Comparison of ENCODE assay signal across 19 cellular contexts in genomic region chr13:111217661-111218060, GRCh38.
DNase-seq lines count a peak whose midpoint lies in the region; ATAC-seq, FAIRE-seq and TF ChIP-seq lines count a peak whose summit lies in the region.
"Had no signal": no experiment of that assay in that cellular context is flagged by ENCODE, and none has a peak within 500 bp of the region (broad histone marks: within the 10 kb centered on the region; RNA-seq: fewer than 3 reads in every experiment).

No MANE protein-coding gene starts in this region.

- intact Hi-C loops in right cardiac atrium (cut with DNase I), result loop anchor here in 3 of 4 donors (5.0 to 10.0 kb wide), 3 partner anchors 63 to 303 kb away; partner anchors contain the start of gene ANKRD10 (in 1 of the 3)
- intact Hi-C loops in pancreas (cut with DNase I), result loop anchor here in 1 of 3 donors (10.0 kb wide), 1 partner anchor 123 kb away; no protein-coding TSS in a partner anchor

- H3K4me1 ChIP-seq in right cardiac atrium (ENCODE audit: control insufficient read depth, insufficient read depth, low read length), result peaks cover 21% of the 10 kb centered on the region
- no peaks in the 10 kb centered on the region for H3K4me1 ChIP-seq in pancreas
- peaks cover 13 to 34% (median 22%) of the 10 kb centered on the region in 4 donors for H3K4me1 ChIP-seq in upper lobe of left lung

- TF ChIP-seq CTCF in pancreas (IDR thresholded peaks at IDR 0.05) (no peak), upper lobe of left lung (IDR thresholded peaks at IDR 0.05) (no peak)

- no peaks in the 10 kb centered on the region for H3K9me3 ChIP-seq in right cardiac atrium (ENCODE audit: control insufficient read depth, low read length)
- H3K9me3 ChIP-seq in pancreas, result no peaks in the 10 kb centered on the region
- H3K9me3 ChIP-seq in upper lobe of left lung, result no peaks in the 10 kb centered on the region
- H3K9me3 ChIP-seq: BLaER1 treated with 17β-estradiol and CSF1 and Interleukin-3, amounts not matched to agents 10 nM and 100 nM had no signal

- H3K27me3 ChIP-seq in right cardiac atrium (ENCODE audit: control insufficient read depth, insufficient read depth) (no peaks in the 10 kb centered on the region), pancreas (no peaks in the 10 kb centered on the region), upper lobe of left lung (no peaks in the 10 kb centered on the region)
- H3K27me3 ChIP-seq: BLaER1 treated with 17β-estradiol and CSF1 and Interleukin-3, amounts not matched to agents 10 nM and 100 nM had no signal

- no peak for FAIRE-seq in pancreas (lab: Jason Lieb, UNC)
- FAIRE-seq: keratinocyte had no signal

- DNase-seq in NCI-H748 (lab: John Stamatoyannopoulos, UW; ENCODE audit: unreplicated experiment), result peak; percentile 11
- DNase-seq in NCI-H748 treated with DMSO at 0.1 percent for 48 hours (lab: John Stamatoyannopoulos, UW), result no peak
- DNase-seq in right cardiac atrium, result peak in 1 of 3 donors; percentile 53
- DNase-seq in pancreas, result no peak
- DNase-seq in upper lobe of left lung, result peak; percentile 48 to 82
- no peak for DNase-seq in NCI-H2029 treated with DMSO at 0.1 percent for 48 hours (lab: John Stamatoyannopoulos, UW)
- no peak for DNase-seq in MV-4-11 (lab: John Stamatoyannopoulos, UW)
- DNase-seq in stimulated activated CD4-positive, alpha-beta T cell treated with anti-CD3 and anti-CD28 coated beads, Interleukin-2, amount 100 ng/mL, for 48 hours, result no peak
- DNase-seq: activated CD8-positive, alpha-beta memory T cell treated with anti-CD3 and anti-CD28 coated beads, Interleukin-2, amount 10 ng/mL, durations not matched to agents 7 days and 5 days; activated effector memory CD4-positive, alpha-beta T cell treated with anti-CD3 and anti-CD28 coated beads, Interleukin-2, amount 50 U/mL, for 16 hours; Karpas-422; NCI-H1105 treated with DMSO at 0.1 percent for 48 hours; NCI-H2171; T-helper 1 cell; WERI-Rb-1 had no signal

- whole genome bisulfite sequencing in right cardiac atrium, result 58% methylated on average over 13 of the region's 13 CpGs
- 54 to 55% methylated on average over 13 of the region's 13 CpGs for WGBS in pancreas, 2 donors
- 76 to 80% methylated on average over 13 of the region's 13 CpGs for WGBS in upper lobe of left lung, 2 donors

- peak; percentile 42 to 47 for ATAC-seq in right cardiac atrium
- peak in 3 of 4 donors; percentile 19 to 68 (median 51) for ATAC-seq in pancreas
- ATAC-seq in upper lobe of left lung (ENCODE audit: low FRiP score in 2 of 2), result peak; percentile 50 to 58
- ATAC-seq: activated CD8-positive, alpha-beta memory T cell treated with anti-CD3 and anti-CD28 coated beads, Interleukin-2, amount 10 ng/mL, durations not matched to agents 7 days and 5 days had no signal

- H3K27ac ChIP-seq in right cardiac atrium (ENCODE audit: low read length), result no peak overlapping the region
- no peak overlapping the region for H3K27ac ChIP-seq in pancreas
- peak overlapping the region in 1 of 4 donors; percentile 23 for H3K27ac ChIP-seq in upper lobe of left lung
- H3K27ac ChIP-seq: 22Rv1; BLaER1 treated with 17β-estradiol and CSF1 and Interleukin-3, amounts not matched to agents 10 nM and 100 nM; RWPE1; WERI-Rb-1 had no signal

- no peak for TF ChIP-seq EP300 in upper lobe of left lung (IDR thresholded peaks at IDR 0.05)

- TF ChIP-seq POLR2A in upper lobe of left lung (IDR thresholded peaks at IDR 0.05), result no peak

- H3K4me3 ChIP-seq in right cardiac atrium (ENCODE audit: low read length) (no peak overlapping the region), pancreas (no peak overlapping the region), upper lobe of left lung (no peak overlapping the region)
- H3K4me3 ChIP-seq: BLaER1 treated with 17β-estradiol and CSF1 and Interleukin-3, amounts not matched to agents 10 nM and 100 nM had no signal

- H3K36me3 ChIP-seq in pancreas (no peaks in the 10 kb centered on the region), upper lobe of left lung (peaks cover 0 to 7% (median 0%) of the 10 kb centered on the region in 4 donors)

Comparison
In these comparisons a context has a peak if more than half of its experiments do, and no peak if none do; other contexts are left out.
1. DNase-seq: peak in NCI-H748 (single experiment) and upper lobe of left lung (2 of 2); none in NCI-H748 treated with DMSO at 0.1 percent for 48 hours (single experiment), pancreas (0 of 6), NCI-H2029 treated with DMSO at 0.1 percent for 48 hours (single experiment), MV-4-11 (single experiment) and stimulated activated CD4-positive, alpha-beta T cell treated with anti-CD3 and anti-CD28 coated beads, Interleukin-2, amount 100 ng/mL, for 48 hours (0 of 2).
2. Peak in every context shown above with its lines, with median percentiles within 50 percentile points of each other: ATAC-seq.